20 cellular contexts compared by ENCODE assay signal in the genomic region with DNA sequence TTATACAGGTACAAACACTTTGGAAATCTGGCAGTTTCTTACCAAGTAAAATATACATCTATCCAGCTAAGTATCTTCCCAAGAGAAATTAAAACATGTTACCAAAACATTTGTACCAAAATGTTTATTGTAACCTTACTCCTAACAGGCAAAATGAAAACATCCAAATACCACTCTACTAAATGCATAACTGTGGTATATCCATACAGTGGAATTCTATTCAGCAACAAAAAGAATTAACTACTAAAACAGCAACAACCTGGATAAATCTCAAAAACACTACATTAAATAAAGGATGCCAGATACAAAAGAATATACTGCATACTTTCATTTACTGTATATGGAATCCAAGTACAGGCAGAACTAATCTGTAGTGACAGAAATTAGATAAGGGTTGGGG.
"Had no signal": no experiment of that assay in that cellular context is flagged by ENCODE, and none has a peak within 500 bp of the region (broad histone marks: within the 10 kb centered on the region; RNA-seq: fewer than 3 reads in every experiment).

No MANE protein-coding gene starts in this region.

- FAIRE-seq: islet of Langerhans had no signal

- H3K4me3 Mint-ChIP-seq: activated CD8-positive, alpha-beta T cell treated with anti-CD3 and anti-CD28 coated beads for 36 hours; activated naive CD8-positive, alpha-beta T cell treated with anti-CD3 and anti-CD28 coated beads for 36 hours had no signal

- H3K9me3 ChIP-seq: body of pancreas, colonic mucosa, neutrophil, sigmoid colon, spleen, thoracic aorta had no signal

- ATAC-seq: activated CD8-positive, alpha-beta T cell treated with anti-CD3 and anti-CD28 coated beads for 36 hours; body of pancreas; esophagus mucosa; left colon had no signal

- H3K27ac ChIP-seq: body of pancreas, colonic mucosa, neutrophil, parathyroid adenoma, sigmoid colon, spleen, thoracic aorta, WERI-Rb-1 had no signal

- H3K36me3 ChIP-seq: colonic mucosa, neutrophil, thoracic aorta had no signal

- H3K27me3 ChIP-seq: body of pancreas, colonic mucosa, neutrophil, sigmoid colon, spleen had no signal

- H2AFZ ChIP-seq: parathyroid adenoma had no signal

- H3K4me3 ChIP-seq: body of pancreas, colonic mucosa, lung, sigmoid colon, spleen, thoracic aorta had no signal

- DNase-seq: activated CD4-positive, alpha-beta T cell treated with anti-CD3 and anti-CD28 coated beads for 4 hours; activated CD8-positive, alpha-beta T cell treated with anti-CD3 and anti-CD28 coated beads for 36 hours; activated naive CD8-positive, alpha-beta T cell treated with anti-CD3 and anti-CD28 coated beads for 36 hours; activated T-cell treated with anti-CD3 and anti-CD28 coated beads, Interleukin-2, amount 50 U/mL, for 48 hours; amygdala; body of pancreas; caudate nucleus; colonic mucosa; left colon; midbrain; sigmoid colon; spleen; T1000; WERI-Rb-1 had no signal

- H3K9ac ChIP-seq: parathyroid adenoma had no signal

- H3K4me1 ChIP-seq: colonic mucosa, parathyroid adenoma had no signal

- H3K27ac Mint-ChIP-seq: activated naive CD8-positive, alpha-beta T cell treated with anti-CD3 and anti-CD28 coated beads for 36 hours had no signal

- H3K27me3 Mint-ChIP-seq: activated CD8-positive, alpha-beta T cell treated with anti-CD3 and anti-CD28 coated beads for 36 hours; activated naive CD8-positive, alpha-beta T cell treated with anti-CD3 and anti-CD28 coated beads for 36 hours had no signal
